In genomic region chr17:27596106-27596505, GRCh38 we compare ENCODE assay signal across 27 cellular contexts. TPM values are rescaled to one million over a fixed set of nuclear protein-coding genes. Genes with fewer than 3 reads are reported as not detected.
A peak's percentile ranks its signal among the peaks of the same experiment; 100 is the strongest.
DNase-seq lines count a peak whose midpoint lies in the region; ATAC-seq lines count a peak whose summit lies in the region.
"Had no signal": no experiment of that assay in that cellular context is flagged by ENCODE, and none has a peak within 500 bp of the region (broad histone marks: within the 10 kb centered on the region; RNA-seq: fewer than 3 reads in every experiment).

No MANE protein-coding gene starts in this region.

- peaks cover 13% of the 10 kb centered on the region for H3K36me3 Mint-ChIP-seq in activated CD4-positive, alpha-beta T cell treated with anti-CD3 and anti-CD28 coated beads, Interleukin-2, amount 10 ng/mL, durations not matched to agents 7 days and 5 days (ENCODE audit: low read depth)
- H3K36me3 Mint-ChIP-seq in stimulated activated memory B cell treated with anti-CD40 and anti-IgM and Interleukin-4, amounts not matched to agents 10 μg/mL and 1 μg/mL and 100 μg/mL, for 72 hours: peaks cover 48% of the 10 kb centered on the region

- H3K9me3 ChIP-seq in SJCRH30 (replicated peaks): no peaks in the 10 kb centered on the region
- H3K9me3 ChIP-seq: body of pancreas, Caco-2, mucosa of descending colon, SK-N-SH, transverse colon had no signal

- no peak overlapping the region for H3K27ac ChIP-seq in SJCRH30
- H3K27ac ChIP-seq: body of pancreas, RWPE1, skin epidermis, transverse colon had no signal

- DNase-seq in activated CD4-positive, alpha-beta T cell treated with anti-CD3 and anti-CD28 coated beads, Interleukin-2, amount 10 ng/mL, durations not matched to agents 7 days and 5 days: no peak
- no peak for DNase-seq in activated CD4-positive, alpha-beta T cell treated with anti-CD3 and anti-CD28 coated beads for 4 hours
- peak; percentile 19 for DNase-seq in NCI-H524 treated with DMSO at 0.1 percent for 48 hours (lab: John Stamatoyannopoulos, UW)
- DNase-seq in fibroblast of peridontal ligament (ENCODE audit: extremely low read depth): peak; percentile 2
- DNase-seq in SJCRH30: no peak
- DNase-seq in 8988T: no peak
- DNase-seq in NCI-H748 treated with DMSO at 0.1 percent for 48 hours (lab: John Stamatoyannopoulos, UW): no peak
- DNase-seq: activated CD4-positive, alpha-beta T cell treated with anti-CD3 and anti-CD28 coated beads, Interleukin-2, amount 50 U/mL, for 1 hour; activated gamma-delta T cell; Caco-2; KBM-7; NCI-H1105; NCI-H2029; NCI-H226; NCI-H82; stimulated activated CD4-positive, alpha-beta T cell treated with anti-CD3 and anti-CD28 coated beads, Interleukin-1b, Interleukin-23, amount 100 ng/mL, for 48 hours; stimulated activated CD8-positive, alpha-beta memory T cell treated with anti-CD3 and anti-CD28 coated beads, Interleukin-4, amount 100 ng/mL, for 48 hours; transverse colon had no signal

- POLR2A ChIA-PET in activated CD4-positive, alpha-beta T cell treated with anti-CD3 and anti-CD28 coated beads, Interleukin-2, amount 10 ng/mL, durations not matched to agents 7 days and 5 days (lab: Charles Lee): no interaction called here

- no peak overlapping the region for H3K4me3 ChIP-seq in SJCRH30
- H3K4me3 ChIP-seq: body of pancreas, lung, mucosa of descending colon, skin epidermis, transverse colon had no signal

- CTCF ChIA-PET in activated CD4-positive, alpha-beta T cell treated with anti-CD3 and anti-CD28 coated beads, Interleukin-2, amount 10 ng/mL, durations not matched to agents 7 days and 5 days (lab: Charles Lee): interaction anchor here (0.6 to 2.2 kb wide), 6 partner anchors 10 to 241 kb away, joined by 3 to 7 read pairs (median 3); partner anchors contain the start of gene KSR1

- H3K36me3 ChIP-seq in SJCRH30: peaks cover 30% of the 10 kb centered on the region
- H3K36me3 ChIP-seq: transverse colon had no signal

- H3K4me1 ChIP-seq in SJCRH30: no peaks in the 10 kb centered on the region
- H3K4me1 ChIP-seq: Caco-2, transverse colon had no signal

- H3K27me3 Mint-ChIP-seq in activated CD4-positive, alpha-beta T cell treated with anti-CD3 and anti-CD28 coated beads, Interleukin-2, amount 10 ng/mL, durations not matched to agents 7 days and 5 days: no peaks in the 10 kb centered on the region
- H3K27me3 Mint-ChIP-seq in stimulated activated memory B cell treated with anti-CD40 and anti-IgM and Interleukin-4, amounts not matched to agents 10 μg/mL and 1 μg/mL and 100 μg/mL, for 72 hours: no peaks in the 10 kb centered on the region

- no peak overlapping the region for H3K4me3 Mint-ChIP-seq in activated CD4-positive, alpha-beta T cell treated with anti-CD3 and anti-CD28 coated beads, Interleukin-2, amount 10 ng/mL, durations not matched to agents 7 days and 5 days
- no peak overlapping the region for H3K4me3 Mint-ChIP-seq in stimulated activated memory B cell treated with anti-CD40 and anti-IgM and Interleukin-4, amounts not matched to agents 10 μg/mL and 1 μg/mL and 100 μg/mL, for 72 hours
- H3K4me3 Mint-ChIP-seq: nephron; T-helper 2 cell treated with Interferon-gamma antibody and Interleukin-4, amounts not matched to agents 5 μg/mL and 100 μg/mL, for 36 hours had no signal

- H3K27me3 ChIP-seq in SJCRH30: no peaks in the 10 kb centered on the region
- H3K27me3 ChIP-seq: body of pancreas, transverse colon had no signal

- no peak for ATAC-seq in stimulated activated memory B cell treated with anti-CD40 and anti-IgM and Interleukin-4, amounts not matched to agents 10 μg/mL and 1 μg/mL and 100 μg/mL, for 72 hours
- ATAC-seq: body of pancreas, mucosa of descending colon had no signal

- H3K4me1 Mint-ChIP-seq in activated CD4-positive, alpha-beta T cell treated with anti-CD3 and anti-CD28 coated beads, Interleukin-2, amount 10 ng/mL, durations not matched to agents 7 days and 5 days: peaks cover 23% of the 10 kb centered on the region
- H3K4me1 Mint-ChIP-seq in stimulated activated memory B cell treated with anti-CD40 and anti-IgM and Interleukin-4, amounts not matched to agents 10 μg/mL and 1 μg/mL and 100 μg/mL, for 72 hours: peaks cover 6% of the 10 kb centered on the region

- no peaks in the 10 kb centered on the region for H3K9me3 Mint-ChIP-seq in activated CD4-positive, alpha-beta T cell treated with anti-CD3 and anti-CD28 coated beads, Interleukin-2, amount 10 ng/mL, durations not matched to agents 7 days and 5 days
- no peaks in the 10 kb centered on the region for H3K9me3 Mint-ChIP-seq in stimulated activated memory B cell treated with anti-CD40 and anti-IgM and Interleukin-4, amounts not matched to agents 10 μg/mL and 1 μg/mL and 100 μg/mL, for 72 hours
- H3K9me3 Mint-ChIP-seq: nephron; T-helper 2 cell treated with Interferon-gamma antibody and Interleukin-4, amounts not matched to agents 5 μg/mL and 100 μg/mL, for 36 hours had no signal

- H3K27ac Mint-ChIP-seq in activated CD4-positive, alpha-beta T cell treated with anti-CD3 and anti-CD28 coated beads, Interleukin-2, amount 10 ng/mL, durations not matched to agents 7 days and 5 days: peak overlapping the region; percentile 47
- peak overlapping the region; percentile 55 for H3K27ac Mint-ChIP-seq in stimulated activated memory B cell treated with anti-CD40 and anti-IgM and Interleukin-4, amounts not matched to agents 10 μg/mL and 1 μg/mL and 100 μg/mL, for 72 hours
- H3K27ac Mint-ChIP-seq: T-helper 2 cell treated with Interferon-gamma antibody and Interleukin-4, amounts not matched to agents 5 μg/mL and 100 μg/mL, for 36 hours had no signal

RNA-seq across cellular contexts. Expression of gene LGALS9, which starts 34.9 kb away (rescaled TPM):
- 100 to 1,000 TPM; 223 to 233 TPM for total RNA-seq in activated CD4-positive, alpha-beta T cell treated with anti-CD3 and anti-CD28 coated beads, Interleukin-2, amount 10 ng/mL, durations not matched to agents 7 days and 5 days
- 0.05 and 0.22 TPM in 2 replicates for total RNA-seq in SJCRH30 (2014; rRNA removed; shearing (Covaris generic))

Comparison
In these comparisons a context has a peak if more than half of its experiments do, and no peak if none do; other contexts are left out.
1. DNase-seq: peak in NCI-H524 treated with DMSO at 0.1 percent for 48 hours (single experiment) and fibroblast of peridontal ligament (single experiment); none in activated CD4-positive, alpha-beta T cell treated with anti-CD3 and anti-CD28 coated beads, Interleukin-2, amount 10 ng/mL, durations not matched to agents 7 days and 5 days (single experiment), activated CD4-positive, alpha-beta T cell treated with anti-CD3 and anti-CD28 coated beads for 4 hours (0 of 2), SJCRH30 (0 of 2), 8988T (single experiment) and NCI-H748 treated with DMSO at 0.1 percent for 48 hours (single experiment).
2. RNA of gene LGALS9, which starts 34.9 kb away (total RNA-seq): 223 to 233 TPM in activated CD4-positive, alpha-beta T cell treated with anti-CD3 and anti-CD28 coated beads, Interleukin-2, amount 10 ng/mL, durations not matched to agents 7 days and 5 days; 0.05 to 0.22 TPM in SJCRH30; every median in the first group is over 100 times any median in the second.